ENCODE assay signal across 38 cellular contexts in the genomic region with DNA sequence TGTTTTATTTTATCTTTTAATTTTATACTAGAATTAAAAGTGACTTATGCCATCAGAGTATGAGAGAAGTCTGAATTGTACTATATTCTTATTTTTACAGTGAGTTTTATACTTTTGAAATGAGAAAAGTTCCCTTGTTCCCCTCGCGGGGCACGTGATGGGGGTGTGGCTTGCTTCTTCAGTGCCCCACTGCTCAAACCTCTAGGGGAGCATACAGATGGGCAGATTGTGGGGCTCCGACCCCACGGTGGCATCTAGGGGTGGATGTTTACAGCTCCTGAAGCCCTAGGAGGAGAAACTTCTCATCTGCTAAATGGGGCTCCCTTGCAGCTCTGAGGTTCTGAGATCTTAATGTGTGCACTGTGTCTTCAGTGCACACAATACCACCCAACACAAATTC. TPM values are rescaled to one million over a fixed set of nuclear protein-coding genes. Genes with fewer than 3 reads are reported as not detected.
"Had no signal": no experiment of that assay in that cellular context is flagged by ENCODE, and none has a peak within 500 bp of the region (broad histone marks: within the 10 kb centered on the region; RNA-seq: fewer than 3 reads in every experiment).

No MANE protein-coding gene starts in this region.

- H3K4me3 ChIP-seq: ascending aorta, cardiac muscle cell had no signal

- H3K36me3 Mint-ChIP-seq: activated CD8-positive, alpha-beta memory T cell treated with anti-CD3 and anti-CD28 coated beads, Interleukin-2, amount 10 ng/mL, durations not matched to agents 7 days and 5 days; activated naive CD4-positive, alpha-beta T cell treated with anti-CD3 and anti-CD28 coated beads, Interleukin-2, amount 10 ng/mL, durations not matched to agents 7 days and 5 days; activated naive CD4-positive, alpha-beta T cell treated with anti-CD3 and anti-CD28 coated beads, Interleukin-2, amount 50 U/mL, for 24 hours; activated naive CD8-positive, alpha-beta T cell; activated naive CD8-positive, alpha-beta T cell treated with anti-CD3 and anti-CD28 coated beads, Interleukin-2, amount 10 ng/mL, durations not matched to agents 7 days and 5 days; brain; T-cell had no signal

- H3K27ac ChIP-seq: ascending aorta, cardiac muscle cell, VCaP had no signal

- DNase-seq: activated B cell treated with CpG ODN at 0.5 μM for 24 hours; activated CD4-positive, alpha-beta memory T cell treated with anti-CD3 and anti-CD28 coated beads, Interleukin-2, amount 10 ng/mL, durations not matched to agents 7 days and 5 days; activated CD4-positive, alpha-beta T cell treated with anti-CD3 and anti-CD28 coated beads for 1 hour; activated CD4-positive, alpha-beta T cell treated with anti-CD3 and anti-CD28 coated beads for 36 hours; activated CD4-positive, alpha-beta T cell treated with anti-CD3 and anti-CD28 coated beads for 48 hours; activated CD4-positive, alpha-beta T cell treated with anti-CD3 and anti-CD28 coated beads, Interleukin-2, amount 10 ng/mL, durations not matched to agents 7 days and 5 days; activated CD4-positive, alpha-beta T cell treated with anti-CD3 and anti-CD28 coated beads, Interleukin-2, amount 50 U/mL, for 48 hours; activated CD8-positive, alpha-beta memory T cell treated with anti-CD3 and anti-CD28 coated beads for 24 hours; activated CD8-positive, alpha-beta memory T cell treated with anti-CD3 and anti-CD28 coated beads, Interleukin-2, amount 10 ng/mL, durations not matched to agents 7 days and 5 days; activated CD8-positive, alpha-beta memory T cell treated with anti-CD3 and anti-CD28 coated beads, Interleukin-2, amount 50 U/mL, for 48 hours; activated effector memory CD4-positive, alpha-beta T cell treated with Interleukin-2 at 50 U/mL for 16 hours; activated gamma-delta T cell; activated naive CD4-positive, alpha-beta T cell treated with anti-CD3 and anti-CD28 coated beads, Interleukin-2, amount 10 ng/mL, durations not matched to agents 7 days and 5 days; activated naive CD4-positive, alpha-beta T cell treated with Interleukin-2 at 50 U/mL for 16 hours; activated naive CD8-positive, alpha-beta T cell treated with anti-CD3 and anti-CD28 coated beads, Interleukin-2, amount 10 ng/mL, durations not matched to agents 7 days and 5 days; activated naive CD8-positive, alpha-beta T cell treated with anti-CD3 and anti-CD28 coated beads, Interleukin-2, amount 50 U/mL, for 24 hours; activated T-cell treated with anti-CD3 and anti-CD28 coated beads, Interleukin-2, amount 50 U/mL, for 24 hours; activated T-cell treated with anti-CD3 and anti-CD28 coated beads, Interleukin-2, amount 50 U/mL, for 48 hours; amygdala; anterior cingulate cortex; caudate nucleus; cerebellar nuclear complex; T-cell; T-helper 2 cell; T-helper 9 cell had no signal

- H3K9me3 ChIP-seq: ascending aorta had no signal

- H3K4me3 Mint-ChIP-seq: activated B cell treated with CpG ODN at 0.5 μM for 24 hours; activated CD4-positive, alpha-beta memory T cell treated with anti-CD3 and anti-CD28 coated beads, Interleukin-2, amount 10 ng/mL, durations not matched to agents 7 days and 5 days; activated CD4-positive, alpha-beta T cell treated with anti-CD3 and anti-CD28 coated beads for 36 hours; activated CD4-positive, alpha-beta T cell treated with anti-CD3 and anti-CD28 coated beads, Interleukin-2, amount 10 ng/mL, durations not matched to agents 7 days and 5 days; activated CD8-positive, alpha-beta memory T cell treated with anti-CD3 and anti-CD28 coated beads, Interleukin-2, amount 10 ng/mL, durations not matched to agents 7 days and 5 days; activated naive CD4-positive, alpha-beta T cell treated with anti-CD3 and anti-CD28 coated beads, Interleukin-2, amount 10 ng/mL, durations not matched to agents 7 days and 5 days; activated naive CD4-positive, alpha-beta T cell treated with anti-CD3 and anti-CD28 coated beads, Interleukin-2, amount 50 U/mL, for 24 hours; activated naive CD8-positive, alpha-beta T cell; activated naive CD8-positive, alpha-beta T cell treated with anti-CD3 and anti-CD28 coated beads, Interleukin-2, amount 10 ng/mL, durations not matched to agents 7 days and 5 days; activated naive CD8-positive, alpha-beta T cell treated with anti-CD3 and anti-CD28 coated beads, Interleukin-2, amount 50 U/mL, for 24 hours; activated T-cell treated with anti-CD3 and anti-CD28 coated beads, Interleukin-2, amount 50 U/mL, for 24 hours; brain; central memory CD8-positive, alpha-beta T cell; T-cell; T-helper 2 cell treated with Interferon-gamma antibody and Interleukin-4, amounts not matched to agents 5 μg/mL and 100 μg/mL, for 36 hours had no signal

- H3K4me1 ChIP-seq: ascending aorta had no signal

- H3K9me3 Mint-ChIP-seq: activated B cell treated with CpG ODN at 0.5 μM for 24 hours; activated CD4-positive, alpha-beta memory T cell treated with anti-CD3 and anti-CD28 coated beads, Interleukin-2, amount 10 ng/mL, durations not matched to agents 7 days and 5 days; activated CD4-positive, alpha-beta T cell treated with anti-CD3 and anti-CD28 coated beads, Interleukin-2, amount 10 ng/mL, durations not matched to agents 7 days and 5 days; activated naive CD4-positive, alpha-beta T cell treated with anti-CD3 and anti-CD28 coated beads, Interleukin-2, amount 10 ng/mL, durations not matched to agents 7 days and 5 days; activated naive CD4-positive, alpha-beta T cell treated with anti-CD3 and anti-CD28 coated beads, Interleukin-2, amount 50 U/mL, for 24 hours; activated naive CD8-positive, alpha-beta T cell treated with anti-CD3 and anti-CD28 coated beads, Interleukin-2, amount 10 ng/mL, durations not matched to agents 7 days and 5 days; activated naive CD8-positive, alpha-beta T cell treated with anti-CD3 and anti-CD28 coated beads, Interleukin-2, amount 50 U/mL, for 24 hours; activated T-cell treated with anti-CD3 and anti-CD28 coated beads, Interleukin-2, amount 50 U/mL, for 24 hours; activated T-helper 2 cell treated with anti-CD3 and anti-CD28 coated beads, Interferon-gamma antibody, Interleukin-2, Interleukin-4, amounts not matched to agents 10 μg/mL and 5 μg/mL and 100 μg/mL, durations not matched to agents 14 hours and 24 hours and 36 hours; brain; central memory CD8-positive, alpha-beta T cell; T-cell; T-helper 2 cell treated with Interferon-gamma antibody and Interleukin-4, amounts not matched to agents 5 μg/mL and 100 μg/mL, for 36 hours had no signal

- H3K36me3 ChIP-seq: ascending aorta, cardiac muscle cell had no signal

- H3K4me1 Mint-ChIP-seq: activated B cell treated with CpG ODN at 0.5 μM for 24 hours; activated CD4-positive, alpha-beta memory T cell treated with anti-CD3 and anti-CD28 coated beads, Interleukin-2, amount 10 ng/mL, durations not matched to agents 7 days and 5 days; activated CD4-positive, alpha-beta T cell treated with anti-CD3 and anti-CD28 coated beads for 36 hours; activated CD4-positive, alpha-beta T cell treated with anti-CD3 and anti-CD28 coated beads, Interleukin-2, amount 10 ng/mL, durations not matched to agents 7 days and 5 days; activated CD8-positive, alpha-beta memory T cell treated with anti-CD3 and anti-CD28 coated beads, Interleukin-2, amount 10 ng/mL, durations not matched to agents 7 days and 5 days; activated naive CD4-positive, alpha-beta T cell treated with anti-CD3 and anti-CD28 coated beads, Interleukin-2, amount 10 ng/mL, durations not matched to agents 7 days and 5 days; activated naive CD4-positive, alpha-beta T cell treated with anti-CD3 and anti-CD28 coated beads, Interleukin-2, amount 50 U/mL, for 24 hours; activated naive CD8-positive, alpha-beta T cell treated with anti-CD3 and anti-CD28 coated beads, Interleukin-2, amount 10 ng/mL, durations not matched to agents 7 days and 5 days; activated naive CD8-positive, alpha-beta T cell treated with anti-CD3 and anti-CD28 coated beads, Interleukin-2, amount 50 U/mL, for 24 hours; brain; central memory CD8-positive, alpha-beta T cell; T-cell had no signal

- FAIRE-seq: bronchial epithelial cell, TTC549 had no signal

- ATAC-seq: activated CD4-positive, alpha-beta T cell treated with anti-CD3 and anti-CD28 coated beads for 36 hours; activated CD8-positive, alpha-beta memory T cell treated with anti-CD3 and anti-CD28 coated beads, Interleukin-2, amount 10 ng/mL, durations not matched to agents 7 days and 5 days; activated naive CD8-positive, alpha-beta T cell treated with anti-CD3 and anti-CD28 coated beads, Interleukin-2, amount 50 U/mL, for 24 hours; T-cell had no signal

- H3K27me3 ChIP-seq: ascending aorta, cardiac muscle cell had no signal

- H3K27ac Mint-ChIP-seq: activated B cell treated with CpG ODN at 0.5 μM for 24 hours; activated CD4-positive, alpha-beta memory T cell treated with anti-CD3 and anti-CD28 coated beads, Interleukin-2, amount 10 ng/mL, durations not matched to agents 7 days and 5 days; activated CD4-positive, alpha-beta T cell treated with anti-CD3 and anti-CD28 coated beads for 36 hours; activated CD4-positive, alpha-beta T cell treated with anti-CD3 and anti-CD28 coated beads, Interleukin-2, amount 10 ng/mL, durations not matched to agents 7 days and 5 days; activated CD8-positive, alpha-beta memory T cell treated with anti-CD3 and anti-CD28 coated beads, Interleukin-2, amount 10 ng/mL, durations not matched to agents 7 days and 5 days; activated naive CD4-positive, alpha-beta T cell treated with anti-CD3 and anti-CD28 coated beads, Interleukin-2, amount 10 ng/mL, durations not matched to agents 7 days and 5 days; activated naive CD4-positive, alpha-beta T cell treated with anti-CD3 and anti-CD28 coated beads, Interleukin-2, amount 50 U/mL, for 24 hours; activated naive CD8-positive, alpha-beta T cell; activated naive CD8-positive, alpha-beta T cell treated with anti-CD3 and anti-CD28 coated beads, Interleukin-2, amount 10 ng/mL, durations not matched to agents 7 days and 5 days; activated naive CD8-positive, alpha-beta T cell treated with anti-CD3 and anti-CD28 coated beads, Interleukin-2, amount 50 U/mL, for 24 hours; activated T-cell treated with anti-CD3 and anti-CD28 coated beads, Interleukin-2, amount 50 U/mL, for 24 hours; activated T-helper 2 cell treated with anti-CD3 and anti-CD28 coated beads, Interferon-gamma antibody, Interleukin-2, Interleukin-4, amounts not matched to agents 10 μg/mL and 5 μg/mL and 100 μg/mL, durations not matched to agents 14 hours and 24 hours and 36 hours; brain; T-cell; T-helper 2 cell treated with Interferon-gamma antibody and Interleukin-4, amounts not matched to agents 5 μg/mL and 100 μg/mL, for 36 hours had no signal

RNA-seq across cellular contexts. Expression of a gene that starts 11.9 kb away (rescaled TPM):
- total RNA-seq: activated B cell treated with CpG ODN at 0.5 μM for 24 hours; activated CD4-positive, alpha-beta memory T cell treated with anti-CD3 and anti-CD28 coated beads, Interleukin-2, amount 10 ng/mL, durations not matched to agents 7 days and 5 days; activated CD4-positive, alpha-beta T cell treated with anti-CD3 and anti-CD28 coated beads for 36 hours; activated CD4-positive, alpha-beta T cell treated with anti-CD3 and anti-CD28 coated beads, Interleukin-2, amount 10 ng/mL, durations not matched to agents 7 days and 5 days; activated CD8-positive, alpha-beta memory T cell treated with anti-CD3 and anti-CD28 coated beads, Interleukin-2, amount 10 ng/mL, durations not matched to agents 7 days and 5 days; activated naive CD8-positive, alpha-beta T cell treated with anti-CD3 and anti-CD28 coated beads, Interleukin-2, amount 10 ng/mL, durations not matched to agents 7 days and 5 days; activated T-helper 2 cell treated with anti-CD3 and anti-CD28 coated beads, Interferon-gamma antibody, Interleukin-2, Interleukin-4, amounts not matched to agents 10 μg/mL and 5 μg/mL and 100 μg/mL, durations not matched to agents 14 hours and 24 hours and 36 hours; ascending aorta; bronchial epithelial cell; cardiac muscle cell; T-cell; T-helper 1 cell treated with Interleukin-12 subunit alpha and Interleukin-12 subunit beta and Interleukin-4 antibody, amounts not matched to agents 30 ng/mL and 1 ng/mL, for 36 hours had no signal
- polyA plus RNA-seq: cardiac muscle cell had no signal

RNA-seq across cellular contexts. Expression of a gene that starts 42.7 kb away (rescaled TPM):
- total RNA-seq: activated B cell treated with CpG ODN at 0.5 μM for 24 hours; activated CD4-positive, alpha-beta memory T cell treated with anti-CD3 and anti-CD28 coated beads, Interleukin-2, amount 10 ng/mL, durations not matched to agents 7 days and 5 days; activated CD4-positive, alpha-beta T cell treated with anti-CD3 and anti-CD28 coated beads for 36 hours; activated CD4-positive, alpha-beta T cell treated with anti-CD3 and anti-CD28 coated beads, Interleukin-2, amount 10 ng/mL, durations not matched to agents 7 days and 5 days; activated CD8-positive, alpha-beta memory T cell treated with anti-CD3 and anti-CD28 coated beads, Interleukin-2, amount 10 ng/mL, durations not matched to agents 7 days and 5 days; activated naive CD8-positive, alpha-beta T cell treated with anti-CD3 and anti-CD28 coated beads, Interleukin-2, amount 10 ng/mL, durations not matched to agents 7 days and 5 days; activated T-helper 2 cell treated with anti-CD3 and anti-CD28 coated beads, Interferon-gamma antibody, Interleukin-2, Interleukin-4, amounts not matched to agents 10 μg/mL and 5 μg/mL and 100 μg/mL, durations not matched to agents 14 hours and 24 hours and 36 hours; ascending aorta; bronchial epithelial cell; cardiac muscle cell; T-cell; T-helper 1 cell treated with Interleukin-12 subunit alpha and Interleukin-12 subunit beta and Interleukin-4 antibody, amounts not matched to agents 30 ng/mL and 1 ng/mL, for 36 hours had no signal
- polyA plus RNA-seq: adipose tissue, cardiac muscle cell had no signal

RNA-seq across cellular contexts. Expression of a gene that starts 42.8 kb away (rescaled TPM):
- total RNA-seq: activated B cell treated with CpG ODN at 0.5 μM for 24 hours; activated CD4-positive, alpha-beta memory T cell treated with anti-CD3 and anti-CD28 coated beads, Interleukin-2, amount 10 ng/mL, durations not matched to agents 7 days and 5 days; activated CD4-positive, alpha-beta T cell treated with anti-CD3 and anti-CD28 coated beads for 36 hours; activated CD4-positive, alpha-beta T cell treated with anti-CD3 and anti-CD28 coated beads, Interleukin-2, amount 10 ng/mL, durations not matched to agents 7 days and 5 days; activated CD8-positive, alpha-beta memory T cell treated with anti-CD3 and anti-CD28 coated beads, Interleukin-2, amount 10 ng/mL, durations not matched to agents 7 days and 5 days; activated naive CD8-positive, alpha-beta T cell treated with anti-CD3 and anti-CD28 coated beads, Interleukin-2, amount 10 ng/mL, durations not matched to agents 7 days and 5 days; activated T-helper 2 cell treated with anti-CD3 and anti-CD28 coated beads, Interferon-gamma antibody, Interleukin-2, Interleukin-4, amounts not matched to agents 10 μg/mL and 5 μg/mL and 100 μg/mL, durations not matched to agents 14 hours and 24 hours and 36 hours; ascending aorta; bronchial epithelial cell; cardiac muscle cell; T-cell; T-helper 1 cell treated with Interleukin-12 subunit alpha and Interleukin-12 subunit beta and Interleukin-4 antibody, amounts not matched to agents 30 ng/mL and 1 ng/mL, for 36 hours had no signal
- polyA plus RNA-seq: adipose tissue, cardiac muscle cell had no signal

RNA-seq across cellular contexts. Expression of a gene that starts 59.8 kb away (rescaled TPM):
- total RNA-seq: activated B cell treated with CpG ODN at 0.5 μM for 24 hours; activated naive CD8-positive, alpha-beta T cell treated with anti-CD3 and anti-CD28 coated beads, Interleukin-2, amount 10 ng/mL, durations not matched to agents 7 days and 5 days; ascending aorta; bronchial epithelial cell; cardiac muscle cell had no signal
- polyA plus RNA-seq: cardiac muscle cell had no signal
